23 cellular contexts compared by ENCODE assay signal in genomic region chr15:70525551-70525950, GRCh38.
DNase-seq lines count a peak whose midpoint lies in the region; ATAC-seq and TF ChIP-seq lines count a peak whose summit lies in the region.
"Had no signal": no experiment of that assay in that cellular context is flagged by ENCODE, and none has a peak within 500 bp of the region (broad histone marks: within the 10 kb centered on the region; RNA-seq: fewer than 3 reads in every experiment).

No MANE protein-coding gene starts in this region.

- H3K4me1 ChIP-seq in SK-N-SH (ENCODE audit: control insufficient read depth in 1 of 2, insufficient read depth in 2 of 2, low read depth in 1 of 2, low read length in 1 of 2): peaks cover 22 to 35% of the 10 kb centered on the region in 2 experiments; a peak in 3 of 4 replicates
- peaks cover 30% of the 10 kb centered on the region for H3K4me1 ChIP-seq in PC-9 (replicated peaks; ENCODE audit: insufficient read depth)

- H3K36me3 Mint-ChIP-seq in glutamatergic neuron (ENCODE audit: unreplicated experiment): no peaks in the 10 kb centered on the region
- H3K36me3 Mint-ChIP-seq in type B pancreatic cell: no peaks in the 10 kb centered on the region
- H3K36me3 Mint-ChIP-seq in activated T-cell treated with anti-CD3 and anti-CD28 coated beads, Interleukin-2, amount 50 U/mL, for 24 hours (ENCODE audit: low read depth): no peaks in the 10 kb centered on the region
- H3K36me3 Mint-ChIP-seq: CD4-positive, CD25-positive, alpha-beta regulatory T cell had no signal

- H3K4me3 ChIP-seq in SK-N-SH (ENCODE audit: low read depth in 2 of 2, low read length in 1 of 2) (no peak overlapping the region), PC-9 (no peak overlapping the region)

- H3K27me3 Mint-ChIP-seq in glutamatergic neuron (ENCODE audit: unreplicated experiment) (peaks cover 3% of the 10 kb centered on the region), type B pancreatic cell (peaks cover 12% of the 10 kb centered on the region)
- no peaks in the 10 kb centered on the region for H3K27me3 Mint-ChIP-seq in activated T-cell treated with anti-CD3 and anti-CD28 coated beads, Interleukin-2, amount 50 U/mL, for 24 hours
- H3K27me3 Mint-ChIP-seq: CD4-positive, CD25-positive, alpha-beta regulatory T cell had no signal

- 100% methylated on average over 1 of the region's 1 CpG for WGBS in SK-N-SH (ENCODE audit: low lambda C conversion rate)

- H4K20me1 ChIP-seq in SK-N-SH (ENCODE audit: insufficient read depth): no peaks in the 10 kb centered on the region
- no peaks in the 10 kb centered on the region for H4K20me1 ChIP-seq in PC-9 (ENCODE audit: insufficient read depth)

- H3K36me3 ChIP-seq in SK-N-SH (replicated peaks in 1 of 2; ENCODE audit: control insufficient read depth in 1 of 2, insufficient read depth in 2 of 2, low read length in 1 of 2) (no peaks in the 10 kb centered on the region), PC-9 (ENCODE audit: low read depth) (no peaks in the 10 kb centered on the region)
- H3K36me3 ChIP-seq: BE2C, SJCRH30 had no signal

- TF ChIP-seq EP300 in SK-N-SH (IDR thresholded peaks at IDR 0.05; ENCODE audit: borderline replicate concordance in 1 of 2, low read depth in 1 of 2, low read length in 1 of 2): no peak

- CTCF ChIA-PET in SK-N-SH (lab: Yijun Ruan, JAX): interaction anchor here (2.7 kb wide), 1 partner anchor 13 kb away, joined by 14 read pairs; no protein-coding TSS in a partner anchor
- CTCF ChIA-PET in PC-9 (lab: Charles Lee): no interaction called here

- H3K4me2 ChIP-seq in SK-N-SH: no peak overlapping the region
- H3K4me2 ChIP-seq in PC-9: peak overlapping the region; percentile 69; the same call in 1 of the 2 replicates

- H3K9me3 Mint-ChIP-seq in glutamatergic neuron (ENCODE audit: unreplicated experiment): no peaks in the 10 kb centered on the region
- peaks cover 4% of the 10 kb centered on the region for H3K9me3 Mint-ChIP-seq in type B pancreatic cell
- peaks cover 2% of the 10 kb centered on the region for H3K9me3 Mint-ChIP-seq in activated T-cell treated with anti-CD3 and anti-CD28 coated beads, Interleukin-2, amount 50 U/mL, for 24 hours

- no TSS peak for BruUV-seq in PC-9 (replicated peaks; lab: Mats Ljungman, UMichigan)

- intact Hi-C loops in PC-9 (cut with micrococcal nuclease; ENCODE audit: unreplicated experiment): no loop called here

- H3K9me3 ChIP-seq in SK-N-SH: no peaks in the 10 kb centered on the region
- H3K9me3 ChIP-seq in PC-9 (ENCODE audit: insufficient read depth, low read depth): no peaks in the 10 kb centered on the region
- H3K9me3 ChIP-seq: BE2C, SJCRH30 had no signal

- no peak for TF ChIP-seq RAD21 in SK-N-SH (IDR thresholded peaks at IDR 0.05; ENCODE audit: low read length)

- no peak overlapping the region for H3K27ac Mint-ChIP-seq in glutamatergic neuron (ENCODE audit: unreplicated experiment)
- no peak overlapping the region for H3K27ac Mint-ChIP-seq in type B pancreatic cell
- H3K27ac Mint-ChIP-seq in activated T-cell treated with anti-CD3 and anti-CD28 coated beads, Interleukin-2, amount 50 U/mL, for 24 hours: no peak overlapping the region

- H3K9me2 ChIP-seq in SK-N-SH (no peaks in the 10 kb centered on the region), PC-9 (ENCODE audit: insufficient read depth) (no peaks in the 10 kb centered on the region)

- ATAC-seq in SK-N-SH treated with all-trans-retinoic acid at 6 μM for 48 hours: no peak

- H3F3A ChIP-seq in SK-N-SH (replicated peaks; ENCODE audit: insufficient read depth) (no peaks in the 10 kb centered on the region), PC-9 (ENCODE audit: insufficient read depth, low read depth) (peaks cover 19% of the 10 kb centered on the region)

- H2AFZ ChIP-seq in SK-N-SH (ENCODE audit: low read depth) (no peak overlapping the region), PC-9 (no peak overlapping the region)

- H3K27me3 ChIP-seq in SK-N-SH (ENCODE audit: insufficient read depth) (no peaks in the 10 kb centered on the region), PC-9 (ENCODE audit: insufficient read depth, low read depth) (no peaks in the 10 kb centered on the region)
- H3K27me3 ChIP-seq: BE2C had no signal

- H3K79me2 ChIP-seq in SK-N-SH (ENCODE audit: insufficient read depth) (no peaks in the 10 kb centered on the region), PC-9 (ENCODE audit: low read depth) (no peaks in the 10 kb centered on the region)

- H3K27ac ChIP-seq in SK-N-SH (ENCODE audit: low read depth in 2 of 2, low read length in 1 of 2) (peak overlapping the region in 1 of 2 experiments; percentile 97; a peak in 2 of 4 replicates), PC-9 (no peak overlapping the region)
- H3K27ac ChIP-seq: HL-60, SJCRH30 had no signal

- H3K4me3 Mint-ChIP-seq in glutamatergic neuron (ENCODE audit: unreplicated experiment): peak overlapping the region; percentile 26
- H3K4me3 Mint-ChIP-seq in type B pancreatic cell: no peak overlapping the region
- no peak overlapping the region for H3K4me3 Mint-ChIP-seq in activated T-cell treated with anti-CD3 and anti-CD28 coated beads, Interleukin-2, amount 50 U/mL, for 24 hours
- H3K4me3 Mint-ChIP-seq: CD4-positive, CD25-positive, alpha-beta regulatory T cell had no signal

- H3K4me1 Mint-ChIP-seq in glutamatergic neuron (ENCODE audit: low read depth, unreplicated experiment) (peaks cover 51% of the 10 kb centered on the region), type B pancreatic cell (ENCODE audit: unreplicated experiment) (peaks cover 32% of the 10 kb centered on the region)
- H3K4me1 Mint-ChIP-seq in activated T-cell treated with anti-CD3 and anti-CD28 coated beads, Interleukin-2, amount 50 U/mL, for 24 hours (ENCODE audit: low read depth): peaks cover 49% of the 10 kb centered on the region

- POLR2A ChIA-PET in SK-N-SH (lab: Yijun Ruan, JAX) (no interaction called here), PC-9 (lab: Charles Lee; ENCODE audit: unreplicated experiment) (no interaction called here)

- H3K9ac ChIP-seq in SK-N-SH: no peak overlapping the region

- DNase-seq in SK-N-SH: no peak
- DNase-seq in PC-9: no peak
- no peak for DNase-seq in glutamatergic neuron
- peak; percentile 18 for DNase-seq in type B pancreatic cell (ENCODE audit: extremely low spot score, unreplicated experiment)
- DNase-seq in activated T-cell treated with anti-CD3 and anti-CD28 coated beads, Interleukin-2, amount 50 U/mL, for 24 hours: no peak
- no peak for DNase-seq in NCI-H1930 (lab: John Stamatoyannopoulos, UW)
- DNase-seq in NOMO-1 (lab: John Stamatoyannopoulos, UW; ENCODE audit: unreplicated experiment in 2 of 2): no peak
- DNase-seq: 8988T; ACHN; BE2C; CD4-positive, CD25-positive, alpha-beta regulatory T cell; DMS153; NCI-H1092; NCI-H1436; NCI-H187 treated with DMSO at 0.1 percent for 48 hours; NCI-H2107; NCI-H446 treated with DMSO at 0.1 percent for 48 hours; NCI-H526; NCI-H82; NK-92 treated with Interleukin-12 subunit alpha and Interleukin-12 subunit beta, amount 100 ng/mL, for 24 hours had no signal

- TF ChIP-seq CTCF in SK-N-SH (IDR thresholded peaks at IDR 0.05): no peak
- TF ChIP-seq CTCF in PC-9 (conservative IDR thresholded peaks at IDR 0.05): no peak
- TF ChIP-seq CTCF in glutamatergic neuron (IDR thresholded peaks at IDR 0.05; ENCODE audit: partially characterized antibody, unreplicated experiment): no peak
- no peak for TF ChIP-seq CTCF in type B pancreatic cell (conservative IDR thresholded peaks at IDR 0.05)

TF ChIP-seq in SK-N-SH, 30 proteins besides CTCF, POLR2A, EP300 and RAD21:
- TF ChIP-seq MXI1 (IDR thresholded peaks at IDR 0.05; ENCODE audit: low read depth, low read length) (0 out of 2 replicates have a peak, but pooled peaks have one; percentile 6), POLR2AphosphoS5 (IDR thresholded peaks at IDR 0.05; ENCODE audit: low read depth, low read length) (no peak), SIN3A (IDR thresholded peaks at IDR 0.05; ENCODE audit: borderline replicate concordance, low read depth, low read length) (no peak), USF2 (IDR thresholded peaks at IDR 0.05; ENCODE audit: borderline replicate concordance, low read depth, low read length) (no peak)

TF ChIP-seq in SK-N-SH treated with all-trans-retinoic acid at 6 μM for 48 hours, 23 proteins besides CTCF, POLR2A, EP300 and RAD21 (continues in another document):
- TF ChIP-seq ARNTL (CRISPR knock-in tag; IDR thresholded peaks at IDR 0.05; ENCODE audit: borderline replicate concordance, low read depth) (no peak), GLIS3 (CRISPR knock-in tag; IDR thresholded peaks at IDR 0.05) (no peak), CSDC2 (CRISPR knock-in tag; IDR thresholded peaks at IDR 0.05) (no peak), ZFP3 (CRISPR knock-in tag; IDR thresholded peaks at IDR 0.05) (no peak), ESRRG (CRISPR knock-in tag; IDR thresholded peaks at IDR 0.05) (no peak), TOX (CRISPR knock-in tag; IDR thresholded peaks at IDR 0.05; ENCODE audit: borderline replicate concordance) (no peak), ZC3H10 (CRISPR knock-in tag; IDR thresholded peaks at IDR 0.05) (no peak), PPARA (CRISPR knock-in tag; IDR thresholded peaks at IDR 0.05; ENCODE audit: borderline replicate concordance) (no peak), OSR1 (CRISPR knock-in tag; IDR thresholded peaks at IDR 0.05) (no peak), TSHZ2 (CRISPR knock-in tag; IDR thresholded peaks at IDR 0.05) (no peak)
